Comparison of ENCODE assay signal across 25 cellular contexts in genomic region chr1:208977012-208977411, GRCh38.
DNase-seq lines count a peak whose midpoint lies in the region; ATAC-seq, FAIRE-seq and TF ChIP-seq lines count a peak whose summit lies in the region.
"Had no signal": no experiment of that assay in that cellular context is flagged by ENCODE, and none has a peak within 500 bp of the region (broad histone marks: within the 10 kb centered on the region; RNA-seq: fewer than 3 reads in every experiment).

No MANE protein-coding gene starts in this region.

- H3K9me3 Mint-ChIP-seq in naive thymus-derived CD4-positive, alpha-beta T cell = peaks cover 0 to 2% (median 0%) of the 10 kb centered on the region in 11 donors

- CTCF ChIA-PET in naive thymus-derived CD4-positive, alpha-beta T cell (lab: Charles Lee) = no interaction called here

- DNase-seq in EL (peak; percentile 10), RCC 7860 (ENCODE audit: low spot score) (no peak), bronchial epithelial cell (ENCODE audit: low read depth) (peak; percentile 64), kidney tubule cell (ENCODE audit: low spot score) (peak; percentile 29), ovary (no peak), H7 (no peak), brain microvascular endothelial cell (no peak)
- DNase-seq in naive thymus-derived CD4-positive, alpha-beta T cell = no peak
- DNase-seq: 8988T; CD4-positive, alpha-beta memory T cell; DND-41; GOT3; KG1; NCI-H1417; NCI-H1694 treated with DMSO at 0.1 percent for 48 hours; NCI-H2081 treated with DMSO at 0.1 percent for 48 hours; NCI-H2171 treated with DMSO at 0.1 percent for 48 hours; NCI-H524 treated with DMSO at 0.1 percent for 48 hours; Peyer's patch; Right ventricle myocardium superior had no signal

- H3K27me3 ChIP-seq in bronchial epithelial cell (ENCODE audit: control insufficient read depth, insufficient read depth, low read length) (no peaks in the 10 kb centered on the region), ovary (no peaks in the 10 kb centered on the region), H7 (ENCODE audit: control insufficient read depth, insufficient read depth, low read length) (no peaks in the 10 kb centered on the region), brain microvascular endothelial cell (replicated peaks) (no peaks in the 10 kb centered on the region)
- H3K27me3 ChIP-seq in naive thymus-derived CD4-positive, alpha-beta T cell (ENCODE audit: control insufficient read depth in 2 of 2, insufficient read depth in 2 of 2, low read length in 2 of 2) = no peaks in the 10 kb centered on the region
- H3K27me3 ChIP-seq: BLaER1 treated with 17β-estradiol and CSF1 and Interleukin-3, amounts not matched to agents 10 nM and 100 nM; Peyer's patch had no signal

- H3K4me1 Mint-ChIP-seq in naive thymus-derived CD4-positive, alpha-beta T cell = no peaks in the 10 kb centered on the region
- H3K4me1 Mint-ChIP-seq: CD4-positive, alpha-beta memory T cell had no signal

- TF ChIP-seq EP300 in ovary (IDR thresholded peaks at IDR 0.05) = no peak

- POLR2A ChIA-PET in naive thymus-derived CD4-positive, alpha-beta T cell (lab: Charles Lee) = no interaction called here

- H3K36me3 Mint-ChIP-seq in naive thymus-derived CD4-positive, alpha-beta T cell = no peaks in the 10 kb centered on the region
- H3K36me3 Mint-ChIP-seq: CD4-positive, alpha-beta memory T cell had no signal

- TF ChIP-seq POLR2A in ovary (IDR thresholded peaks at IDR 0.05) = no peak

- ATAC-seq in naive thymus-derived CD4-positive, alpha-beta T cell = no peak
- ATAC-seq: HCT116 had no signal

- no peak overlapping the region for H3K27ac Mint-ChIP-seq in naive thymus-derived CD4-positive, alpha-beta T cell
- H3K27ac Mint-ChIP-seq: CD4-positive, alpha-beta memory T cell had no signal

- H3K4me3 Mint-ChIP-seq in naive thymus-derived CD4-positive, alpha-beta T cell = no peak overlapping the region
- H3K4me3 Mint-ChIP-seq: CD4-positive, alpha-beta memory T cell had no signal

- TF ChIP-seq CTCF in bronchial epithelial cell (IDR thresholded peaks at IDR 0.05; ENCODE audit: insufficient read depth, low read length, severe bottlenecking) = no peak
- TF ChIP-seq CTCF in ovary (IDR thresholded peaks at IDR 0.05) = no peak
- TF ChIP-seq CTCF in brain microvascular endothelial cell (IDR thresholded peaks at IDR 0.05; ENCODE audit: low read depth, low read length, missing control alignments) = no peak

- FAIRE-seq in RCC 7860 (lab: Jason Lieb, UNC) = peak; percentile 28
- no peak for FAIRE-seq in bronchial epithelial cell (lab: Jason Lieb, UNC)
- FAIRE-seq: G401.6, GM18507, HTR-8/SVneo had no signal

- H3K4me1 ChIP-seq in naive thymus-derived CD4-positive, alpha-beta T cell (ENCODE audit: control insufficient read depth in 2 of 2, insufficient read depth in 2 of 2, low read length in 2 of 2) = no peaks in the 10 kb centered on the region
- no peaks in the 10 kb centered on the region for H3K4me1 ChIP-seq in ovary (ENCODE audit: insufficient read depth)
- H3K4me1 ChIP-seq: BLaER1 treated with 17β-estradiol and CSF1 and Interleukin-3, amounts not matched to agents 10 nM and 100 nM; Peyer's patch had no signal

- no peaks in the 10 kb centered on the region for H3K9me3 ChIP-seq in naive thymus-derived CD4-positive, alpha-beta T cell (ENCODE audit: control insufficient read depth in 2 of 3, low read length in 3 of 3)
- H3K9me3 ChIP-seq in ovary = no peaks in the 10 kb centered on the region
- H3K9me3 ChIP-seq: Peyer's patch had no signal

- no peak overlapping the region for H3K27ac ChIP-seq in naive thymus-derived CD4-positive, alpha-beta T cell (ENCODE audit: low read depth, low read length)
- H3K27ac ChIP-seq in ovary (no peak overlapping the region), brain microvascular endothelial cell (no peak overlapping the region)
- H3K27ac ChIP-seq: BLaER1 treated with 17β-estradiol and CSF1 and Interleukin-3, amounts not matched to agents 10 nM and 100 nM; Peyer's patch had no signal

- intact Hi-C loops in naive thymus-derived CD4-positive, alpha-beta T cell (cut with micrococcal nuclease) = no loop called here
- intact Hi-C loops in ovary (cut with DNase I) = no loop called here

- H3K4me3 ChIP-seq in bronchial epithelial cell (ENCODE audit: low read depth, low read length) (no peak overlapping the region), ovary (no peak overlapping the region), H7 (ENCODE audit: insufficient read depth, low read depth, low read length) (no peak overlapping the region), brain microvascular endothelial cell (ENCODE audit: low read depth, low read length) (no peak overlapping the region)
- no peak overlapping the region for H3K4me3 ChIP-seq in naive thymus-derived CD4-positive, alpha-beta T cell (ENCODE audit: low read length)
- H3K4me3 ChIP-seq: BLaER1 treated with 17β-estradiol and CSF1 and Interleukin-3, amounts not matched to agents 10 nM and 100 nM; Peyer's patch had no signal

- in situ Hi-C loops in brain microvascular endothelial cell (cut with HindIII; ENCODE audit: low pct_ligation_motif_present, low sequenced_read_pairs) = no loop called here

- no peaks in the 10 kb centered on the region for H3K36me3 ChIP-seq in bronchial epithelial cell (ENCODE audit: control insufficient read depth, insufficient read depth, low read length)
- H3K36me3 ChIP-seq in naive thymus-derived CD4-positive, alpha-beta T cell (ENCODE audit: control insufficient read depth in 2 of 3, insufficient read depth in 3 of 3, low read length in 3 of 3) = no peaks in the 10 kb centered on the region
- no peaks in the 10 kb centered on the region for H3K36me3 ChIP-seq in ovary
- H3K36me3 ChIP-seq in H7 (replicated peaks; ENCODE audit: control insufficient read depth, insufficient read depth, low read length) = no peaks in the 10 kb centered on the region
- H3K36me3 ChIP-seq in brain microvascular endothelial cell (replicated peaks) = no peaks in the 10 kb centered on the region
- H3K36me3 ChIP-seq: BLaER1 treated with 17β-estradiol and CSF1 and Interleukin-3, amounts not matched to agents 10 nM and 100 nM; Peyer's patch had no signal

- H3K27me3 Mint-ChIP-seq in naive thymus-derived CD4-positive, alpha-beta T cell = peaks cover 0 to 22% (median 4%) of the 10 kb centered on the region in 5 donors

Comparison
In these comparisons a context has a peak if more than half of its experiments do, and no peak if none do; other contexts are left out.
1. DNase-seq: peak in EL (single experiment), bronchial epithelial cell (single experiment) and kidney tubule cell (single experiment); none in RCC 7860 (single experiment), naive thymus-derived CD4-positive, alpha-beta T cell (0 of 9), ovary (0 of 5), H7 (single experiment) and brain microvascular endothelial cell (single experiment).